In genomic region chr17:75561927-75562603, GRCh38 we compare ENCODE assay signal across 19 cellular contexts. TPM values are rescaled to one million over a fixed set of nuclear protein-coding genes. Genes with fewer than 3 reads are reported as not detected.
DNase-seq lines count a peak whose midpoint lies in the region; ATAC-seq and TF ChIP-seq lines count a peak whose summit lies in the region.
"Had no signal": no experiment of that assay in that cellular context is flagged by ENCODE, and none has a peak within 500 bp of the region (broad histone marks: within the 10 kb centered on the region; RNA-seq: fewer than 3 reads in every experiment).

No MANE protein-coding gene starts in this region.

- no peak overlapping the region for H3K27ac Mint-ChIP-seq in MCF 10A (ENCODE audit: low read depth, unreplicated experiment)
- H3K27ac Mint-ChIP-seq: GM23338 had no signal

- peaks cover 13% of the 10 kb centered on the region for H3K36me3 Mint-ChIP-seq in MCF 10A (ENCODE audit: insufficient read depth, unreplicated experiment)

- no peaks in the 10 kb centered on the region for H3K36me3 ChIP-seq in breast epithelium
- H3K36me3 ChIP-seq: gastrocnemius medialis, neutrophil, uterus had no signal

- no peaks in the 10 kb centered on the region for H3K9me3 Mint-ChIP-seq in MCF 10A (ENCODE audit: unreplicated experiment)
- H3K9me3 Mint-ChIP-seq: GM23338 had no signal

- no peaks in the 10 kb centered on the region for H3K27me3 ChIP-seq in breast epithelium
- H3K27me3 ChIP-seq: gastrocnemius medialis, left lung, neutrophil, uterus had no signal

- no peak overlapping the region for H3K4me3 Mint-ChIP-seq in MCF 10A (ENCODE audit: unreplicated experiment)
- H3K4me3 Mint-ChIP-seq: GM23338 had no signal

- H3K27me3 Mint-ChIP-seq in MCF 10A (ENCODE audit: insufficient read depth, unreplicated experiment) = no peaks in the 10 kb centered on the region

- peaks cover 0 to 10% of the 10 kb centered on the region in 2 donors for H3K4me1 ChIP-seq in breast epithelium
- H3K4me1 ChIP-seq: gastrocnemius medialis, uterus had no signal

- BruUV-seq in MCF 10A (replicated peaks; lab: Mats Ljungman, UMichigan) = no TSS peak

- no peak for TF ChIP-seq POLR2A in breast epithelium (IDR thresholded peaks at IDR 0.05)

- CTCF ChIA-PET in MCF 10A (lab: Yijun Ruan, JAX) = interaction anchor here (0.7 kb wide), 1 partner anchor 285 kb away, joined by 3 read pairs; no protein-coding TSS in a partner anchor

- no peak overlapping the region for H3K4me3 ChIP-seq in breast epithelium
- H3K4me3 ChIP-seq in fibroblast of mammary gland (ENCODE audit: control insufficient read depth, low read depth, low read length) = no peak overlapping the region
- H3K4me3 ChIP-seq: gastrocnemius medialis, GM23338, left lung, uterus had no signal

- no peaks in the 10 kb centered on the region for H3K4me1 Mint-ChIP-seq in MCF 10A (ENCODE audit: insufficient read depth, unreplicated experiment)

- DNase-seq in MCF 10A (ENCODE audit: unreplicated experiment) = peak; percentile 31
- no peak for DNase-seq in breast epithelium (ENCODE audit: low spot score in 2 of 2)
- DNase-seq in M059J (ENCODE audit: low read depth) = peak; percentile 91
- DNase-seq in fibroblast of mammary gland (ENCODE audit: low read depth) = peak; percentile 9
- DNase-seq in Right ventricle myocardium superior = no peak
- DNase-seq: activated gamma-delta T cell; Caco-2; gastrocnemius medialis; NCI-H1436; NCI-H446; stimulated activated CD4-positive, alpha-beta T cell treated with anti-CD3 and anti-CD28 coated beads, Interleukin-1b, Interleukin-23, amount 100 ng/mL, for 48 hours; uterus had no signal

- H3K27ac ChIP-seq in breast epithelium = no peak overlapping the region
- H3K27ac ChIP-seq: gastrocnemius medialis, left lung, neutrophil, uterus had no signal

- intact Hi-C loops in MCF 10A (cut with micrococcal nuclease) (no loop called here), breast epithelium (cut with DNase I; ENCODE audit: low total_unique reads) (no loop called here), Right ventricle myocardium superior (cut with DNase I) (no loop called here)

- POLR2A ChIA-PET in MCF 10A (lab: Yijun Ruan, JAX) = no interaction called here

- TF ChIP-seq CTCF in MCF 10A (IDR thresholded peaks at IDR 0.05; ENCODE audit: unreplicated experiment) (no peak), breast epithelium (IDR thresholded peaks at IDR 0.05) (no peak), fibroblast of mammary gland (conservative IDR thresholded peaks at IDR 0.05; ENCODE audit: control insufficient read depth, insufficient read depth, low read depth, low read length) (no peak)

- no peak for ATAC-seq in HG02588 (IDR thresholded peaks at IDR 0.05; ENCODE audit: unreplicated experiment)
- ATAC-seq in GM19023 (IDR thresholded peaks at IDR 0.05; ENCODE audit: unreplicated experiment) = no peak
- no peak for ATAC-seq in GM21390 (IDR thresholded peaks at IDR 0.05; ENCODE audit: unreplicated experiment)
- no peak for ATAC-seq in Right ventricle myocardium superior (ENCODE audit: poor library complexity)
- ATAC-seq: gastrocnemius medialis, GM23338, left lung, sciatic nerve had no signal

- H3K9me3 ChIP-seq in breast epithelium = no peaks in the 10 kb centered on the region
- H3K9me3 ChIP-seq: Caco-2, gastrocnemius medialis, left lung, neutrophil, uterus had no signal

RNA-seq across cellular contexts. Expression of gene MYO15B, which starts 25.5 kb away (rescaled TPM):
- total RNA-seq in MCF 10A (2022) (10.9 and 16.9 TPM in 2 replicates), breast epithelium (100 to 1,000 TPM in 1 of 3 donors, 10 to 100 TPM in 2; 65.3 to 121 (median 86.6) TPM), Right ventricle myocardium superior (37.1 TPM)
- 0.20 and 1.5 TPM in 2 replicates for total RNA-seq in M059J (2014; rRNA removed; shearing (Covaris generic))

RNA-seq across cellular contexts. Expression of gene LLGL2, which starts 36.6 kb away (rescaled TPM):
- total RNA-seq in MCF 10A (2022) (19.8 and 21.2 TPM in 2 replicates), breast epithelium (10 to 100 TPM in 2 of 3 donors, 1 to 10 TPM in 1; 4.6 to 60.2 (median 52.4) TPM), Right ventricle myocardium superior (3.6 TPM)
- 4.1 and 4.5 TPM in 2 replicates for total RNA-seq in M059J (2014; rRNA removed; shearing (Covaris generic))

RNA-seq across cellular contexts. Expression of gene TSEN54, which starts 45.7 kb away (rescaled TPM):
- total RNA-seq in MCF 10A (2022) (13.3 and 15.6 TPM in 2 replicates), breast epithelium (10 to 100 TPM; 18.4 to 34.7 (median 31.2) TPM), Right ventricle myocardium superior (5.6 TPM)
- 14.9 and 22.7 TPM in 2 replicates for total RNA-seq in M059J (2014; rRNA removed; shearing (Covaris generic))

RNA-seq across cellular contexts. Expression of gene CASKIN2, which starts 46.7 kb away (rescaled TPM):
- total RNA-seq in MCF 10A (2022) (19.2 and 19.8 TPM in 2 replicates), breast epithelium (10 to 100 TPM in 2 of 3 donors, 1 to 10 TPM in 1; 10.0 to 23.3 (median 14.6) TPM), Right ventricle myocardium superior (33.3 TPM)
- total RNA-seq in M059J (2014; rRNA removed; shearing (Covaris generic)) = 4.8 and 8.9 TPM in 2 replicates

Comparison
In these comparisons a context has a peak if more than half of its experiments do, and no peak if none do; other contexts are left out.
1. DNase-seq: peak in MCF 10A (single experiment), M059J (single experiment) and fibroblast of mammary gland (single experiment); none in breast epithelium (0 of 2) and Right ventricle myocardium superior (single experiment).